In genomic region chr10:69477968-69478597, GRCh38 we compare ENCODE assay signal across 20 cellular contexts. TPM values are rescaled to one million over a fixed set of nuclear protein-coding genes. Genes with fewer than 3 reads are reported as not detected.
A peak's percentile ranks its signal among the peaks of the same experiment; 100 is the strongest.
DNase-seq lines count a peak whose midpoint lies in the region; ATAC-seq and TF ChIP-seq lines count a peak whose summit lies in the region.
"Had no signal": no experiment of that assay in that cellular context is flagged by ENCODE, and none has a peak within 500 bp of the region (broad histone marks: within the 10 kb centered on the region; RNA-seq: fewer than 3 reads in every experiment).

No MANE protein-coding gene starts in this region.

- peaks cover 96% of the 10 kb centered on the region for H3K4me1 ChIP-seq in muscle layer of colon (ENCODE audit: insufficient read depth, low read length)
- peaks cover 40 to 100% (median 95%) of the 10 kb centered on the region in 5 donors for H3K4me1 ChIP-seq in subcutaneous abdominal adipose tissue (ENCODE audit: control insufficient read depth in 5 of 5, insufficient read depth in 5 of 5, low read length in 5 of 5)
- H3K4me1 ChIP-seq: neural progenitor cell had no signal

- DNase-seq in DMS 273 treated with DMSO at 0.1 percent for 48 hours (lab: John Stamatoyannopoulos, UW) (peak; percentile 19), dorsolateral prefrontal cortex (peak in 1 of 10 donors; percentile 58)
- DNase-seq in activated naive CD4-positive, alpha-beta T cell treated with Interleukin-2 at 50 U/mL for 16 hours, result no peak
- DNase-seq: activated CD8-positive, alpha-beta T cell treated with anti-CD3 and anti-CD28 coated beads for 36 hours; activated gamma-delta T cell treated with Interleukin-2 at 50 U/mL for 16 hours; CD4-positive, CD25-positive, alpha-beta regulatory T cell; erythroblast; H9; kidney glomerular epithelial cell; NCI-H1105 treated with DMSO at 0.1 percent for 48 hours; NCI-H2107 had no signal

- no peak for TF ChIP-seq CTCF in dorsolateral prefrontal cortex (IDR thresholded peaks at IDR 0.05 in 54 of 56, conservative IDR thresholded peaks at IDR 0.05 in 2 of 56; ENCODE audit: low read depth in 1 of 56, partially characterized antibody in 56 of 56)

- no peaks in the 10 kb centered on the region for H3K36me3 ChIP-seq in muscle layer of colon (ENCODE audit: insufficient read depth, low read length)
- peaks cover 0 to 7% (median 4%) of the 10 kb centered on the region in 5 donors for H3K36me3 ChIP-seq in subcutaneous abdominal adipose tissue (ENCODE audit: control insufficient read depth in 5 of 5, insufficient read depth in 5 of 5, low read length in 5 of 5)
- H3K36me3 ChIP-seq: neural progenitor cell had no signal

- H3K4me3 ChIP-seq in dorsolateral prefrontal cortex (no peak overlapping the region), muscle layer of colon (ENCODE audit: low read depth in 1 of 2, low read length in 2 of 2) (no peak overlapping the region), subcutaneous abdominal adipose tissue (ENCODE audit: low read depth in 1 of 5, low read length in 5 of 5) (no peak overlapping the region)
- H3K4me3 ChIP-seq: GM12878, neural progenitor cell, SK-N-MC had no signal

- peak overlapping the region; percentile 5 for H3K9ac ChIP-seq in muscle layer of colon (ENCODE audit: low read length)
- H3K9ac ChIP-seq in subcutaneous abdominal adipose tissue (ENCODE audit: low read length in 5 of 5), result peak overlapping the region in 1 of 5 donors; percentile 31
- H3K9ac ChIP-seq: neural progenitor cell had no signal

- peak overlapping the region in 54 of 59 donors; percentile 10 to 98 (median 86) for H3K27ac ChIP-seq in dorsolateral prefrontal cortex
- H3K27ac ChIP-seq in muscle layer of colon (ENCODE audit: low read depth, low read length), result peak overlapping the region; percentile 95
- peak overlapping the region; percentile 78 for H3K27ac ChIP-seq in subcutaneous abdominal adipose tissue (ENCODE audit: low read depth, low read length)
- H3K27ac ChIP-seq: neural progenitor cell, SK-N-MC had no signal

- H3K9me3 ChIP-seq in muscle layer of colon (ENCODE audit: low read length) (no peaks in the 10 kb centered on the region), subcutaneous abdominal adipose tissue (ENCODE audit: control insufficient read depth in 5 of 5, low read length in 5 of 5) (no peaks in the 10 kb centered on the region)

- ATAC-seq in HG03457 (IDR thresholded peaks at IDR 0.05; ENCODE audit: unreplicated experiment) (no peak), GM21529 (IDR thresholded peaks at IDR 0.05; ENCODE audit: unreplicated experiment) (no peak), GM18873 (IDR thresholded peaks at IDR 0.05; ENCODE audit: low FRiP score, unreplicated experiment) (no peak)
- ATAC-seq: activated CD8-positive, alpha-beta T cell treated with anti-CD3 and anti-CD28 coated beads for 36 hours; GM12878; HepG2 had no signal

- H3K27me3 ChIP-seq in dorsolateral prefrontal cortex (no peaks in the 10 kb centered on the region), muscle layer of colon (ENCODE audit: control insufficient read depth in 1 of 2, insufficient read depth in 2 of 2, low read length in 2 of 2) (no peaks in the 10 kb centered on the region), subcutaneous abdominal adipose tissue (ENCODE audit: control insufficient read depth in 5 of 5, insufficient read depth in 4 of 5, low read length in 5 of 5) (no peaks in the 10 kb centered on the region)
- H3K27me3 ChIP-seq: neural progenitor cell had no signal

- intact Hi-C loops in dorsolateral prefrontal cortex (cut with DNase I), result no loop called here

RNA-seq across cellular contexts. Expression of gene TSPAN15, which starts 26.8 kb away (rescaled TPM):
- 100 to 1,000 TPM in 10 of 120 experiments, 10 to 100 TPM in 109, 1 to 10 TPM in 1; 8.7 to 188 (median 44.2) TPM for total RNA-seq in dorsolateral prefrontal cortex
